Comparison of ENCODE assay signal across 27 cellular contexts in the genomic region with DNA sequence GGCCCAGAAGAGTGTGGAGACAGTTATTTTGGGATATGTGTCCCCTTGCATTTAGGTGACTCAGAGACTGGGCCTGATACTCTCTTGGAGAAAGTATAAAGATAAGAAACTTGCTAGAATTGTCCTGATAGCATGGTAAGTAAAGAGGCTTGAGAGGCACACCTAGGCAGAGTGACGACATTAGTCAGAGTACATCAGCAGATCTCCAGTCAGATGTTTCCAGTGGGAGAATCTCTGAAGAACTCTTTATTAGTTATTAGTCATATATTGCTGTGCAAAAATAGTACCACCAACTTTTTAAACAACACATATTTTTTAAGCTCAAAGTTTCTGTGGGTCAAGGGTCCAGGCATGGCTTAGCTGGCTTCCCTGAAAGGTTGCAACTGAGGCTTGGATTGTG.
"Had no signal": no experiment of that assay in that cellular context is flagged by ENCODE, and none has a peak within 500 bp of the region (broad histone marks: within the 10 kb centered on the region; RNA-seq: fewer than 3 reads in every experiment).

No MANE protein-coding gene starts in this region.

- DNase-seq: activated CD4-positive, alpha-beta memory T cell treated with anti-CD3 and anti-CD28 coated beads, Interleukin-2, amount 10 ng/mL, durations not matched to agents 7 days and 5 days; activated CD4-positive, alpha-beta T cell treated with anti-CD3 and anti-CD28 coated beads for 1 hour; activated CD4-positive, alpha-beta T cell treated with anti-CD3 and anti-CD28 coated beads for 48 hours; activated CD4-positive, CD25-positive, alpha-beta regulatory T cell; activated CD8-positive, alpha-beta memory T cell treated with anti-CD3 and anti-CD28 coated beads for 24 hours; activated CD8-positive, alpha-beta memory T cell treated with anti-CD3 and anti-CD28 coated beads, Interleukin-2, amount 10 ng/mL, durations not matched to agents 7 days and 5 days; activated CD8-positive, alpha-beta memory T cell treated with anti-CD3 and anti-CD28 coated beads, Interleukin-2, amount 50 U/mL, for 48 hours; activated effector memory CD4-positive, alpha-beta T cell treated with Interleukin-2 at 50 U/mL for 16 hours; activated naive CD4-positive, alpha-beta T cell treated with anti-CD3 and anti-CD28 coated beads, Interleukin-2, amount 10 ng/mL, durations not matched to agents 7 days and 5 days; activated naive CD8-positive, alpha-beta T cell treated with anti-CD3 and anti-CD28 coated beads, Interleukin-2, amount 50 U/mL, for 24 hours; activated T-cell treated with anti-CD3 and anti-CD28 coated beads, Interleukin-2, amount 50 U/mL, for 48 hours; aorta; brain microvascular endothelial cell; NCI-H1105; NCI-H1417 treated with DMSO at 0.1 percent for 48 hours; NCI-H1930; NCI-H2081 treated with DMSO at 0.1 percent for 48 hours; NCI-H226; NCI-H524 treated with DMSO at 0.1 percent for 48 hours; Peyer's patch; RPMI8226; SIG-M5; T1000; WERI-Rb-1 had no signal

- H3K9me3 ChIP-seq: Peyer's patch had no signal

- H3K4me2 ChIP-seq: KMS-11 had no signal

- H3K4me3 ChIP-seq: cardiac muscle cell, Peyer's patch had no signal

- H3K27ac ChIP-seq: brain microvascular endothelial cell, cardiac muscle cell, KMS-11, Peyer's patch, WERI-Rb-1 had no signal

- ATAC-seq: activated CD8-positive, alpha-beta memory T cell treated with anti-CD3 and anti-CD28 coated beads, Interleukin-2, amount 10 ng/mL, durations not matched to agents 7 days and 5 days; activated naive CD8-positive, alpha-beta T cell treated with anti-CD3 and anti-CD28 coated beads, Interleukin-2, amount 50 U/mL, for 24 hours; Right ventricle myocardium inferior had no signal

- H3K36me3 ChIP-seq: brain microvascular endothelial cell, cardiac muscle cell, Peyer's patch, WERI-Rb-1 had no signal

- H3K9ac ChIP-seq: KMS-11 had no signal

- H3K27me3 ChIP-seq: brain microvascular endothelial cell, cardiac muscle cell, Peyer's patch had no signal

- H3K4me1 ChIP-seq: Peyer's patch had no signal
